18 cellular contexts compared by ENCODE assay signal in genomic region chr12:122100568-122100967, GRCh38. TPM values are rescaled to one million over a fixed set of nuclear protein-coding genes. Genes with fewer than 3 reads are reported as not detected.
A peak's percentile ranks its signal among the peaks of the same experiment; 100 is the strongest.
DNase-seq lines count a peak whose midpoint lies in the region; ATAC-seq and TF ChIP-seq lines count a peak whose summit lies in the region.
"Had no signal": no experiment of that assay in that cellular context is flagged by ENCODE, and none has a peak within 500 bp of the region (broad histone marks: within the 10 kb centered on the region; RNA-seq: fewer than 3 reads in every experiment).

No MANE protein-coding gene starts in this region.

- ATAC-seq in right cardiac atrium (no peak), GM18870 (IDR thresholded peaks at IDR 0.05; ENCODE audit: unreplicated experiment) (no peak)
- ATAC-seq: GM23338, sciatic nerve had no signal

- TF ChIP-seq CTCF in left ventricle myocardium inferior (IDR thresholded peaks at IDR 0.05; ENCODE audit: borderline replicate concordance) (no peak), colonic mucosa (IDR thresholded peaks at IDR 0.05) (no peak), thyroid gland (IDR thresholded peaks at IDR 0.05) (no peak), WERI-Rb-1 (IDR thresholded peaks at IDR 0.05; ENCODE audit: low read depth, low read length) (no peak)

- intact Hi-C loops in left ventricle myocardium inferior (cut with micrococcal nuclease) (no loop called here), right cardiac atrium (cut with DNase I) (no loop called here), colonic mucosa (cut with DNase I) (no loop called here), thyroid gland (cut with DNase I) (loop anchor here (2.0 kb wide), 1 partner anchor 22 kb away; no protein-coding TSS in a partner anchor)

- H3K27me3 ChIP-seq in left ventricle myocardium inferior (ENCODE audit: low read depth) (no peaks in the 10 kb centered on the region), right cardiac atrium (ENCODE audit: control insufficient read depth, insufficient read depth) (no peaks in the 10 kb centered on the region), colonic mucosa (no peaks in the 10 kb centered on the region), thyroid gland (no peaks in the 10 kb centered on the region), WERI-Rb-1 (ENCODE audit: insufficient read depth, low read depth, severe bottlenecking) (no peaks in the 10 kb centered on the region)

- H3K9me3 ChIP-seq in left ventricle myocardium inferior (replicated peaks) (no peaks in the 10 kb centered on the region), right cardiac atrium (ENCODE audit: control insufficient read depth, low read length) (no peaks in the 10 kb centered on the region), colonic mucosa (no peaks in the 10 kb centered on the region), thyroid gland (no peaks in the 10 kb centered on the region), WERI-Rb-1 (ENCODE audit: severe bottlenecking) (no peaks in the 10 kb centered on the region)

- H3K4me3 ChIP-seq in left ventricle myocardium inferior, result no peak overlapping the region
- no peak overlapping the region for H3K4me3 ChIP-seq in right cardiac atrium (ENCODE audit: low read length)
- no peak overlapping the region for H3K4me3 ChIP-seq in colonic mucosa
- H3K4me3 ChIP-seq in thyroid gland (replicated peaks in 1 of 3), result no peak overlapping the region
- no peak overlapping the region for H3K4me3 ChIP-seq in WERI-Rb-1 (ENCODE audit: low read depth, low read length)
- H3K4me3 ChIP-seq: GM23338, PC-9 had no signal

- TF ChIP-seq POLR2A in thyroid gland (IDR thresholded peaks at IDR 0.05), result no peak

- H3K27me3 Mint-ChIP-seq in T-helper 2 cell treated with Interferon-gamma antibody and Interleukin-4, amounts not matched to agents 5 μg/mL and 100 μg/mL, for 36 hours (ENCODE audit: low read depth), result no peaks in the 10 kb centered on the region
- H3K27me3 Mint-ChIP-seq: B cell had no signal

- DNase-seq in left ventricle myocardium inferior (no peak), right cardiac atrium (no peak), NCI-H69 (lab: John Stamatoyannopoulos, UW) (peak; percentile 81), colonic mucosa (no peak), thyroid gland (no peak), WERI-Rb-1 (no peak)
- no peak for DNase-seq in T-helper 2 cell treated with Interferon-gamma antibody and Interleukin-4, amounts not matched to agents 5 μg/mL and 100 μg/mL, for 36 hours (ENCODE audit: low spot score)
- DNase-seq: activated CD4-positive, CD25-positive, alpha-beta regulatory T cell treated with anti-CD3 and anti-CD28 coated beads, Interleukin-2, amount 50 U/mL, for 72 hours; cortex of kidney; Kasumi-1; NCI-H1436; NCI-H510A; PC-9; stimulated activated CD4-positive, alpha-beta T cell treated with anti-CD3 and anti-CD28 coated beads, Interleukin-2, amount 100 ng/mL, for 48 hours had no signal

- no peak overlapping the region for H3K4me3 Mint-ChIP-seq in T-helper 2 cell treated with Interferon-gamma antibody and Interleukin-4, amounts not matched to agents 5 μg/mL and 100 μg/mL, for 36 hours
- H3K4me3 Mint-ChIP-seq: GM23338 had no signal

- peaks cover 93% of the 10 kb centered on the region for H3K4me1 ChIP-seq in left ventricle myocardium inferior
- peaks cover 35% of the 10 kb centered on the region for H3K4me1 ChIP-seq in right cardiac atrium (ENCODE audit: control insufficient read depth, insufficient read depth, low read length)
- H3K4me1 ChIP-seq in colonic mucosa, result peaks cover 27% of the 10 kb centered on the region
- peaks cover 65 to 71% of the 10 kb centered on the region in 2 donors for H3K4me1 ChIP-seq in thyroid gland

- H3K36me3 ChIP-seq in left ventricle myocardium inferior (no peaks in the 10 kb centered on the region), colonic mucosa (no peaks in the 10 kb centered on the region), thyroid gland (no peaks in the 10 kb centered on the region), WERI-Rb-1 (no peaks in the 10 kb centered on the region)

- H3K27ac ChIP-seq in left ventricle myocardium inferior (replicated peaks), result peak overlapping the region; percentile 88
- no peak overlapping the region for H3K27ac ChIP-seq in right cardiac atrium (ENCODE audit: low read length)
- H3K27ac ChIP-seq in colonic mucosa, result peak overlapping the region; percentile 92
- peak overlapping the region; percentile 29 to 94 (median 85) for H3K27ac ChIP-seq in thyroid gland
- H3K27ac ChIP-seq in WERI-Rb-1, result no peak overlapping the region
- H3K27ac ChIP-seq: PC-9 had no signal

- 81% methylated on average over 1 of the region's 1 CpG for WGBS in right cardiac atrium
- 94 to 95% methylated on average over 1 of the region's 1 CpG for WGBS in thyroid gland, 2 donors

- H3K9me3 Mint-ChIP-seq in T-helper 2 cell treated with Interferon-gamma antibody and Interleukin-4, amounts not matched to agents 5 μg/mL and 100 μg/mL, for 36 hours, result no peaks in the 10 kb centered on the region
- H3K9me3 Mint-ChIP-seq: GM23338 had no signal

- H3K27ac Mint-ChIP-seq in T-helper 2 cell treated with Interferon-gamma antibody and Interleukin-4, amounts not matched to agents 5 μg/mL and 100 μg/mL, for 36 hours, result no peak overlapping the region
- H3K27ac Mint-ChIP-seq: GM23338 had no signal

- H3K9ac ChIP-seq in colonic mucosa (ENCODE audit: low read depth in 2 of 2, low read length in 2 of 2), result peak overlapping the region in 1 of 2 donors; percentile 29

- H3K36me3 Mint-ChIP-seq in T-helper 2 cell treated with Interferon-gamma antibody and Interleukin-4, amounts not matched to agents 5 μg/mL and 100 μg/mL, for 36 hours (ENCODE audit: low read depth), result peaks cover 9% of the 10 kb centered on the region

- H3K4me1 Mint-ChIP-seq in T-helper 2 cell treated with Interferon-gamma antibody and Interleukin-4, amounts not matched to agents 5 μg/mL and 100 μg/mL, for 36 hours (ENCODE audit: low read depth), result peaks cover 43% of the 10 kb centered on the region

RNA-seq across cellular contexts. Expression of gene MLXIP, which starts 22.0 kb away (rescaled TPM):
- 16.7 TPM for total RNA-seq in left ventricle myocardium inferior
- 10 to 100 TPM; 28.8 to 36.0 (median 33.9) TPM for total RNA-seq in right cardiac atrium
- 26.4 TPM for polyA plus RNA-seq in right cardiac atrium
- total RNA-seq in colonic mucosa, result 100 to 1,000 TPM; 158 to 201 TPM
- 10 to 100 TPM; 34.0 to 70.1 (median 46.2) TPM for total RNA-seq in thyroid gland

Comparison
In these comparisons a context has a peak if more than half of its experiments do, and no peak if none do; other contexts are left out.
1. H3K27ac ChIP-seq: peak in left ventricle myocardium inferior (single experiment), colonic mucosa (single experiment) and thyroid gland (3 of 3); none in right cardiac atrium (single experiment) and WERI-Rb-1 (single experiment).